Comparison of ENCODE assay signal across 10 cellular contexts in genomic region chr1:64967381-64967780, GRCh38. TPM values are rescaled to one million over a fixed set of nuclear protein-coding genes. Genes with fewer than 3 reads are reported as not detected.
DNase-seq lines count a peak whose midpoint lies in the region; ATAC-seq, FAIRE-seq and TF ChIP-seq lines count a peak whose summit lies in the region.
"Had no signal": no experiment of that assay in that cellular context is flagged by ENCODE, and none has a peak within 500 bp of the region (broad histone marks: within the 10 kb centered on the region; RNA-seq: fewer than 3 reads in every experiment).

No MANE protein-coding gene starts in this region.

- FAIRE-seq in A549 (lab: Jason Lieb, UNC) (no peak), K562 (lab: Jason Lieb, UNC) (peak; percentile 6), urothelium cell line (lab: Jason Lieb, UNC) (no peak)
- FAIRE-seq: D721Med had no signal

- no peaks in the 10 kb centered on the region for H3K9me1 ChIP-seq in K562 (ENCODE audit: control insufficient read depth, insufficient read depth, low read length)

- H3K36me3 ChIP-seq in HUES6 (ENCODE audit: control insufficient read depth, insufficient read depth, low read length) = no peaks in the 10 kb centered on the region
- no peaks in the 10 kb centered on the region; the same call in 2 of the 3 replicates for H3K36me3 ChIP-seq in K562 (ENCODE audit: control insufficient read depth, insufficient read depth, low read length)
- H3K36me3 ChIP-seq in mucosa of descending colon (ENCODE audit: low read depth) = no peaks in the 10 kb centered on the region
- H3K36me3 ChIP-seq: tibial nerve had no signal

- no peak for TF ChIP-seq CTCF in A549 (IDR thresholded peaks at IDR 0.05)
- TF ChIP-seq CTCF in K562 (IDR thresholded peaks at IDR 0.05 in 2 of 3, conservative IDR thresholded peaks at IDR 0.05 in 1 of 3; ENCODE audit: insufficient read depth in 2 of 3, low read depth in 1 of 3, low read length in 3 of 3) = no peak
- no peak for TF ChIP-seq CTCF in mucosa of descending colon (IDR thresholded peaks at IDR 0.05)

- in situ Hi-C loops in K562 (cut with MboI) = no loop called here

- H3K9me3 ChIP-seq in A549 = no peaks in the 10 kb centered on the region
- no peaks in the 10 kb centered on the region for H3K9me3 ChIP-seq in HUES6 (ENCODE audit: control insufficient read depth, insufficient read depth, low read depth, low read length)
- H3K9me3 ChIP-seq in K562 (replicated peaks; ENCODE audit: control insufficient read depth, insufficient read depth, low read depth, low read length) = no peaks in the 10 kb centered on the region
- no peaks in the 10 kb centered on the region for H3K9me3 ChIP-seq in mucosa of descending colon
- H3K9me3 ChIP-seq: tibial nerve had no signal

- TF ChIP-seq POLR2A in A549 (IDR thresholded peaks at IDR 0.05; ENCODE audit: low read length) = no peak
- TF ChIP-seq POLR2A in K562 (conservative IDR thresholded peaks at IDR 0.05) = no peak

- no peak for TF ChIP-seq EP300 in A549 (IDR thresholded peaks at IDR 0.05)
- no peak for TF ChIP-seq EP300 in K562 (IDR thresholded peaks at IDR 0.05; ENCODE audit: low read length)

- no peak overlapping the region for H3K9ac ChIP-seq in HUES6 (ENCODE audit: low read length)
- H3K9ac ChIP-seq in K562 (ENCODE audit: insufficient read depth in 1 of 2, low read depth in 2 of 2, low read length in 2 of 2) = no peak overlapping the region

- peaks cover 42% of the 10 kb centered on the region for H3K4me1 ChIP-seq in A549
- peaks cover 11% of the 10 kb centered on the region for H3K4me1 ChIP-seq in HUES6 (ENCODE audit: control insufficient read depth, insufficient read depth, low read length)
- H3K4me1 ChIP-seq in K562 (replicated peaks in 1 of 2; ENCODE audit: control insufficient read depth in 2 of 2, insufficient read depth in 2 of 2, low read length in 2 of 2) = peaks cover 4 to 16% of the 10 kb centered on the region in 2 experiments
- H3K4me1 ChIP-seq in mucosa of descending colon (ENCODE audit: low read depth) = peaks cover 9% of the 10 kb centered on the region

- BruUV-seq in K562 (replicated peaks; lab: Mats Ljungman, UMichigan) = no TSS peak

- peaks cover 7% of the 10 kb centered on the region; the same call in 1 of the 2 replicates for H4K20me1 ChIP-seq in K562 (replicated peaks; ENCODE audit: control insufficient read depth, insufficient read depth, low read length)

- POLR2A ChIA-PET in A549 (lab: Yijun Ruan, JAX) (interaction anchor here (0.9 to 2.6 kb wide), 3 partner anchors 19 to 74 kb away, joined by 3 to 15 read pairs (median 3); no protein-coding TSS in a partner anchor), K562 (lab: Yijun Ruan, JAX) (interaction anchor here (0.8 to 1.4 kb wide), 3 partner anchors 8 to 18 kb away, joined by 3 to 4 read pairs (median 3); no protein-coding TSS in a partner anchor)

- peak in 1 of 2 experiments; percentile 17; a peak in 2 of 6 replicates for ATAC-seq in A549
- no peak for ATAC-seq in K562
- ATAC-seq in mucosa of descending colon = peak; percentile 21
- ATAC-seq in GM21526 (IDR thresholded peaks at IDR 0.05; ENCODE audit: low FRiP score, unreplicated experiment) = no peak
- ATAC-seq in GM19455 (IDR thresholded peaks at IDR 0.05; ENCODE audit: unreplicated experiment) = no peak
- no peak for ATAC-seq in GM21723 (IDR thresholded peaks at IDR 0.05; ENCODE audit: unreplicated experiment)

- peak overlapping the region; percentile 86; the same call in 1 of the 3 replicates for H3K4me3 ChIP-seq in A549
- H3K4me3 ChIP-seq in HUES6 (ENCODE audit: low read depth, low read length) = 0 out of 2 replicates have a peak overlapping the region, but pooled peaks have one; percentile 92
- no peak overlapping the region for H3K4me3 ChIP-seq in K562
- no peak overlapping the region for H3K4me3 ChIP-seq in mucosa of descending colon

- CTCF ChIA-PET in A549 (lab: Yijun Ruan, JAX) (interaction anchor here (0.7 to 1.2 kb wide), 2 partner anchors 11 to 125 kb away, joined by 3 to 4 read pairs; no protein-coding TSS in a partner anchor), K562 (lab: Yijun Ruan, JAX; ENCODE audit: low intra/inter-chr PET ratio) (no interaction called here)

- TF ChIP-seq RAD21 in A549 (conservative IDR thresholded peaks at IDR 0.05 in 1 of 2, IDR thresholded peaks at IDR 0.05 in 1 of 2) = no peak
- TF ChIP-seq RAD21 in K562 (CRISPR knock-in tag; conservative IDR thresholded peaks at IDR 0.05 in 1 of 2, IDR thresholded peaks at IDR 0.05 in 1 of 2) = no peak

- H3K27ac ChIP-seq in A549 (peak overlapping the region; percentile 80 to 98; a peak in 5 of 6 replicates), HUES6 (ENCODE audit: low read depth, low read length) (no peak overlapping the region), K562 (ENCODE audit: extremely low read depth, low read depth, low read length) (no peak overlapping the region)

- H3K79me2 ChIP-seq in K562 (ENCODE audit: control insufficient read depth, insufficient read depth, low read length) = peaks cover 39% of the 10 kb centered on the region

- 75% methylated on average over 6 of the region's 6 CpGs for WGBS in A549 (ENCODE audit: missing lambda C conversion rate)
- 17% methylated on average over 6 of the region's 6 CpGs for WGBS in K562 (ENCODE audit: insufficient coverage, low coverage, missing lambda C conversion rate)

- DNase-seq in A549 (ENCODE audit: low read depth in 1 of 2, low spot score in 1 of 2) (no peak), K562 (ENCODE audit: extremely low read depth in 1 of 4, low spot score in 3 of 4) (no peak), mucosa of descending colon (peak in 2 of 3 donors; percentile 34 to 49), urothelium cell line (ENCODE audit: low spot score) (no peak)

- intact Hi-C loops in K562 (cut with micrococcal nuclease) = loop anchor here (5.0 to 10.0 kb wide), 4 partner anchors 50 to 283 kb away; partner anchors contain the start of gene RAVER2
- intact Hi-C loops in mucosa of descending colon (cut with DNase I, micrococcal nuclease) = no loop called here

- peaks cover 29% of the 10 kb centered on the region for H3K27me3 ChIP-seq in HUES6 (ENCODE audit: control insufficient read depth, insufficient read depth, low read length)
- H3K27me3 ChIP-seq in K562 (ENCODE audit: control insufficient read depth in 2 of 2, insufficient read depth in 2 of 2, low read length in 2 of 2) = no peaks in the 10 kb centered on the region
- H3K27me3 ChIP-seq: tibial nerve had no signal

- peak overlapping the region; percentile 91 for H3K4me2 ChIP-seq in A549
- peak overlapping the region; percentile 84; the same call in 1 of the 2 replicates for H3K4me2 ChIP-seq in K562 (ENCODE audit: insufficient read depth, low read length)

- H2AFZ ChIP-seq in K562 (ENCODE audit: low read depth, low read length) = peak overlapping the region; percentile 97; the same call in 1 of the 2 replicates

TF ChIP-seq in K562, 482 proteins besides CTCF, POLR2A, EP300 and RAD21 (continues in another document):
- TF ChIP-seq EHMT2 (IDR thresholded peaks at IDR 0.05) = peak; percentile 88
- no peak for TF ChIP-seq KAT2B (IDR thresholded peaks at IDR 0.05; ENCODE audit: low read depth, low read length)
- TF ChIP-seq MIER1 (IDR thresholded peaks at IDR 0.05; ENCODE audit: low read depth) = 0 out of 2 replicates have a peak, but pooled peaks have one; percentile 35
- no peak for TF ChIP-seq ZNF449 (CRISPR knock-in tag; IDR thresholded peaks at IDR 0.05)

RNA-seq across cellular contexts. Expression of gene JAK1, which starts 1.0 kb away (rescaled TPM):
- 156 and 159 TPM in 2 replicates for polyA plus RNA-seq in A549 (2011; rRNA removed)
- 70.5 and 85.3 TPM in 2 replicates for polyA plus RNA-seq in A549 (2012; cell fraction: cytosol; rRNA removed)
- polyA plus RNA-seq in A549 (2012; cell fraction: nucleus; rRNA removed) = 54.7 and 109 TPM in 2 replicates
- polyA plus RNA-seq in A549 (2017; fragmentation: RNase III; extraction: RNeasy Plus Mini Kit Qiagen cat#74134 plus additional on column Dnase treatment) = 110 to 123 TPM (median 114 TPM) in 3 replicates
- 197 and 200 TPM in 2 replicates for polyA minus RNA-seq in A549 (2011; rRNA and poly(A)+ RNA removed)
- 82.2 and 105 TPM in 2 replicates for total RNA-seq in K562 (2011; cell fraction: chromatin; rRNA removed; ENCODE audit: low replicate concordance)
- total RNA-seq in K562 (2011; cell fraction: nucleolus; rRNA removed) = 37.4 and 43.0 TPM in 2 replicates
- total RNA-seq in K562 (2011; cell fraction: nucleoplasm; rRNA removed) = 62.0 and 66.7 TPM in 2 replicates
- total RNA-seq in K562 (2014; rRNA removed) = 27.1 and 28.2 TPM in 2 replicates
- 42.5 and 46.8 TPM in 2 replicates for total RNA-seq in K562 (2014; rRNA removed; fragmentation: Illumina TruSeq; extraction: Trizol)
- 40.6 and 43.4 TPM in 2 replicates for total RNA-seq in K562 (2015; rRNA removed; fragmentation: Illumina TruSeq; extraction: Trizol)
- total RNA-seq in K562 (2021) = 43.0 TPM in 2 replicates
- polyA plus RNA-seq in K562 (2011; rRNA removed) = 32.0 and 43.9 TPM in 2 replicates
- 21.9 and 26.6 TPM in 2 replicates for polyA plus RNA-seq in K562 (2011; cell fraction: cytosol; rRNA removed)
- 88.9 and 89.1 TPM in 2 replicates for polyA plus RNA-seq in K562 (2011; cell fraction: nucleus; rRNA removed)
- 29.9 and 45.8 TPM in 2 replicates for polyA plus RNA-seq in K562 (2012)
- 37.3 and 44.1 TPM in 2 replicates for polyA plus RNA-seq in K562 (2014; fragmentation: Illumina TruSeq; extraction: Trizol)
- polyA plus RNA-seq in K562 (2014; fragmentation: Nextera tagmentation; extraction: Ambion mirVana) = 10 to 100 TPM in 1 of 2 experiments, 1 to 10 TPM in 1; 9.7 to 13.0 TPM
- 23.0 and 28.3 TPM in 2 replicates for polyA plus RNA-seq in K562 (2014; rRNA removed)
- 56.4 and 60.1 TPM in 2 replicates for polyA minus RNA-seq in K562 (2011; rRNA and poly(A)+ RNA removed)
- 38.3 and 41.6 TPM in 2 replicates for polyA minus RNA-seq in K562 (2011; cell fraction: cytosol; rRNA and poly(A)+ RNA removed)
- polyA minus RNA-seq in K562 (2011; cell fraction: nucleus; rRNA and poly(A)+ RNA removed) = 46.7 and 70.9 TPM in 2 replicates
- total RNA-seq in mucosa of descending colon = 100 to 1,000 TPM in 2 of 3 donors, 10 to 100 TPM in 1; 97.1 to 132 (median 103) TPM

Comparison
In these comparisons a context has a peak if more than half of its experiments do, and no peak if none do; other contexts are left out.
1. DNase-seq: peak in mucosa of descending colon (2 of 3); none in A549 (0 of 2), K562 (0 of 4) and urothelium cell line (single experiment).
2. H3K27ac ChIP-seq: peak in A549 (2 of 2); none in HUES6 (single experiment) and K562 (single experiment).
3. H3K4me3 ChIP-seq: peak in A549 (single experiment) and HUES6 (single experiment); none in K562 (single experiment) and mucosa of descending colon (single experiment).
4. Of the 35 proteins assayed by ChIP-seq in both K562 and A549: peak only in K562: EHMT2; only in A549: REST; in both: none; in neither: 33.